1 cellular context compared by ENCODE assay signal in genomic region chr4:151347891-151348290, GRCh38.
TF ChIP-seq lines count a peak whose summit lies in the region.

No MANE protein-coding gene starts in this region.

TF ChIP-seq in HepG2, 621 proteins besides CTCF, POLR2A, EP300 and RAD21:
- TF ChIP-seq ZNF576 (CRISPR knock-in tag; IDR thresholded peaks at IDR 0.05): no peak
- TF ChIP-seq ARID4A (CRISPR knock-in tag; IDR thresholded peaks at IDR 0.05; ENCODE audit: borderline replicate concordance): no peak
- TF ChIP-seq TARDBP (CRISPR knock-in tag; IDR thresholded peaks at IDR 0.05): no peak
- TF ChIP-seq KLF15 (CRISPR knock-in tag; IDR thresholded peaks at IDR 0.05; ENCODE audit: borderline replicate concordance): no peak
- TF ChIP-seq ZNF740 (CRISPR knock-in tag; IDR thresholded peaks at IDR 0.05): no peak
- no peak for TF ChIP-seq U2AF2 (IDR thresholded peaks at IDR 0.05; ENCODE audit: low read depth, low read length)
- TF ChIP-seq ATF7 (IDR thresholded peaks at IDR 0.05): no peak
- TF ChIP-seq ATF7 (CRISPR knock-in tag; IDR thresholded peaks at IDR 0.05): no peak
- TF ChIP-seq MEIS1 (CRISPR knock-in tag; IDR thresholded peaks at IDR 0.05; ENCODE audit: borderline replicate concordance): no peak
- TF ChIP-seq ZNF143 (CRISPR knock-in tag; IDR thresholded peaks at IDR 0.05): no peak
- TF ChIP-seq ZNF605 (CRISPR knock-in tag; IDR thresholded peaks at IDR 0.05): no peak
- TF ChIP-seq POLR2AphosphoS2 (IDR thresholded peaks at IDR 0.05; ENCODE audit: low read depth, low read length): no peak
- TF ChIP-seq XRCC5 (optimal IDR thresholded peaks at IDR 0.05; ENCODE audit: low read length): no peak
- no peak for TF ChIP-seq ZNF441 (CRISPR knock-in tag; IDR thresholded peaks at IDR 0.05; ENCODE audit: borderline replicate concordance)
- no peak for TF ChIP-seq ZFP1 (CRISPR knock-in tag; IDR thresholded peaks at IDR 0.05)
- TF ChIP-seq HDAC6 (IDR thresholded peaks at IDR 0.05; ENCODE audit: low read depth, low read length): no peak
- no peak for TF ChIP-seq MXD1 (CRISPR knock-in tag; IDR thresholded peaks at IDR 0.05)
- no peak for TF ChIP-seq MED1 (CRISPR knock-in tag; IDR thresholded peaks at IDR 0.05)
- TF ChIP-seq ZNF44 (CRISPR knock-in tag; IDR thresholded peaks at IDR 0.05): no peak
